ENCODE assay signal across 8 cellular contexts in genomic region chr11:78228467-78228866, GRCh38. TPM values are rescaled to one million over a fixed set of nuclear protein-coding genes. Genes with fewer than 3 reads are reported as not detected.
DNase-seq lines count a peak whose midpoint lies in the region; ATAC-seq and TF ChIP-seq lines count a peak whose summit lies in the region.

No MANE protein-coding gene starts in this region.

- H3K27me3 ChIP-seq in HAP-1 (ENCODE audit: low read depth) = no peaks in the 10 kb centered on the region
- no peaks in the 10 kb centered on the region for H3K27me3 ChIP-seq in naive thymus-derived CD4-positive, alpha-beta T cell (ENCODE audit: control insufficient read depth in 2 of 2, insufficient read depth in 2 of 2, low read length in 2 of 2)

- no peak overlapping the region for H3K4me3 Mint-ChIP-seq in naive thymus-derived CD4-positive, alpha-beta T cell

- H3K27ac Mint-ChIP-seq in naive thymus-derived CD4-positive, alpha-beta T cell = peak overlapping the region in 2 of 9 donors; percentile 57 to 65

- CTCF ChIA-PET in naive thymus-derived CD4-positive, alpha-beta T cell (lab: Charles Lee) = interaction anchor here (1.0 to 2.4 kb wide), 2 partner anchors 25 to 336 kb away, joined by 4 to 9 read pairs; no protein-coding TSS in a partner anchor

- in situ Hi-C loops in HAP-1 (cut with MboI; ENCODE audit: low sequenced_read_pairs) = loop anchor here (10.0 kb wide), 1 partner anchor 336 kb away; no protein-coding TSS in a partner anchor

- intact Hi-C loops in naive thymus-derived CD4-positive, alpha-beta T cell (cut with micrococcal nuclease) = loop anchor here (1.0 to 2.0 kb wide), 7 partner anchors 26 to 336 kb away; partner anchors contain the start of genes KCTD21 (in 1 of the 2) and USP35 (in 1 of the 2)

- DNase-seq in GDM1 (lab: John Stamatoyannopoulos, UW) (peak; percentile 37), HAP-1 (ENCODE audit: low spot score in 2 of 2) (peak; percentile 37 to 75), NCI-H1092 treated with DMSO at 0.1 percent for 48 hours (lab: John Stamatoyannopoulos, UW) (peak; percentile 80), SHP77 treated with DMSO at 0.1 percent for 48 hours (lab: John Stamatoyannopoulos, UW) (peak; percentile 46), erythroblast (lab: John Stamatoyannopoulos, UW) (peak; percentile 37 to 55)
- DNase-seq in naive thymus-derived CD4-positive, alpha-beta T cell = peak in 2 of 9 donors; percentile 18 to 21
- DNase-seq in activated CD4-positive, CD25-positive, alpha-beta regulatory T cell (lab: John Stamatoyannopoulos, UW) = no peak

- H3K4me1 ChIP-seq in HAP-1 = no peaks in the 10 kb centered on the region
- H3K4me1 ChIP-seq in naive thymus-derived CD4-positive, alpha-beta T cell (ENCODE audit: control insufficient read depth in 2 of 2, insufficient read depth in 2 of 2, low read length in 2 of 2) = no peaks in the 10 kb centered on the region

- no peak overlapping the region for H3K4me3 ChIP-seq in HAP-1
- H3K4me3 ChIP-seq in naive thymus-derived CD4-positive, alpha-beta T cell (ENCODE audit: low read length) = no peak overlapping the region

- ATAC-seq in naive thymus-derived CD4-positive, alpha-beta T cell = peak; percentile 76
- ATAC-seq in GM21423 (IDR thresholded peaks at IDR 0.05; ENCODE audit: unreplicated experiment) = no peak

- H3K27me3 Mint-ChIP-seq in naive thymus-derived CD4-positive, alpha-beta T cell = no peaks in the 10 kb centered on the region

- TF ChIP-seq POLR2A in erythroblast (IDR thresholded peaks at IDR 0.05; ENCODE audit: low read length) = no peak

- POLR2A ChIA-PET in naive thymus-derived CD4-positive, alpha-beta T cell (lab: Charles Lee) = no interaction called here

- no peaks in the 10 kb centered on the region for H3K9me3 ChIP-seq in HAP-1
- H3K9me3 ChIP-seq in naive thymus-derived CD4-positive, alpha-beta T cell (ENCODE audit: control insufficient read depth in 2 of 3, low read length in 3 of 3) = no peaks in the 10 kb centered on the region

- H3K4me1 Mint-ChIP-seq in naive thymus-derived CD4-positive, alpha-beta T cell = peaks cover 6 to 61% (median 9%) of the 10 kb centered on the region in 7 donors

- H3K27ac ChIP-seq in naive thymus-derived CD4-positive, alpha-beta T cell (ENCODE audit: low read depth, low read length) = no peak overlapping the region

- peaks cover 0 to 3% (median 0%) of the 10 kb centered on the region in 11 donors for H3K9me3 Mint-ChIP-seq in naive thymus-derived CD4-positive, alpha-beta T cell

- H3K36me3 ChIP-seq in HAP-1 (replicated peaks) = peaks cover 16% of the 10 kb centered on the region; the same call in 1 of the 2 replicates
- H3K36me3 ChIP-seq in naive thymus-derived CD4-positive, alpha-beta T cell (ENCODE audit: control insufficient read depth in 2 of 3, insufficient read depth in 3 of 3, low read length in 3 of 3) = no peaks in the 10 kb centered on the region

- H3K36me3 Mint-ChIP-seq in naive thymus-derived CD4-positive, alpha-beta T cell = peaks cover 4 to 55% (median 11%) of the 10 kb centered on the region in 5 donors

RNA-seq across cellular contexts. Expression of gene USP35, which starts 39.7 kb away (rescaled TPM):
- total RNA-seq in naive thymus-derived CD4-positive, alpha-beta T cell = 10 to 100 TPM; 11.3 to 19.2 (median 15.2) TPM
- 1 to 10 TPM; 1.2 to 1.7 TPM for polyA plus RNA-seq in naive thymus-derived CD4-positive, alpha-beta T cell

RNA-seq across cellular contexts. Expression of gene KCTD21, which starts 40.0 kb away (rescaled TPM):
- total RNA-seq in naive thymus-derived CD4-positive, alpha-beta T cell = 10 to 100 TPM in 1 of 5 experiments, 1 to 10 TPM in 4; 3.5 to 12.2 (median 6.5) TPM
- 1 to 10 TPM; 1.2 to 3.3 TPM for polyA plus RNA-seq in naive thymus-derived CD4-positive, alpha-beta T cell

Comparison
In these comparisons a context has a peak if more than half of its experiments do, and no peak if none do; other contexts are left out.
1. DNase-seq: peak in GDM1 (single experiment), HAP-1 (2 of 2), NCI-H1092 treated with DMSO at 0.1 percent for 48 hours (single experiment), SHP77 treated with DMSO at 0.1 percent for 48 hours (single experiment) and erythroblast (2 of 2); none in activated CD4-positive, CD25-positive, alpha-beta regulatory T cell (0 of 4).